Comparison of ENCODE assay signal across 8 cellular contexts in the genomic region with DNA sequence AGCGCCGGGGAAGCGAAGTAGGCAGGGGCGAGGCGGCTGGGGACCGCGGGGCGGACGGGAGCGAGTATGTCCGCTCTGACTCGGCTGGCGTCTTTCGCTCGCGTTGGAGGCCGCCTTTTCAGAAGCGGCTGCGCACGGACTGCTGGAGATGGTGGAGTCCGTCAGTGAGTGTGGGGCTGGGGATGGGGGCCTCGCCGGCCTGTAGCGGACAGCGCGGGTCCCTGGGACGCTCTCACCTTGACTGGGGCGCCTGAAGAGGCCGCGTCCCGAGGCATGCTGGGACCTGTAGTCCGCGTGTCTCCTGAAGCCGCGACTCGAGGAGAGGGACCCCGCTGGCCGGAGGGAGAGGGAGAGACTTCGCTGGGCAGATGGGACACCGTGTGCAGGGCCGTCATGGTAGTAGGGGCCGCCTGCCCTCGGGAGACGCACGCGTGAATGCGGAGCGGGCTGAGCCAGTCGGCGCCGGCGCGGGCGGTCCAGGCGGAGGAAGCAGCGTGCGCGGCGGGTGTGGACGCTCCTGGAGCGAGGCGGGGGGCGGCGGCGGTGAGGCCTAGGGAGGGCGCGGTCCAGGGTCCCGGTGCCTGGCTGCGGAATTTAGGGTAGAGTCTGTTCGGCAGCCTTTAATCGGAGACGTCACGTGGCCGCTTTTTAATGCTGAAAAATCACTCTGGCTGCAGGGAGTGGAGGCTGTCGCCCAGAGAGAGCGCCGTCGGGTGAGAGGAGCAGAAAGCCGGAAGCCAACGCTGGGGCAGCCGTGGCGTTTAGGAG. TPM values are rescaled to one million over a fixed set of nuclear protein-coding genes. Genes with fewer than 3 reads are reported as not detected.
DNase-seq lines count a peak whose midpoint lies in the region; ATAC-seq, FAIRE-seq and TF ChIP-seq lines count a peak whose summit lies in the region.

Gene NDUFB2 (plus strand): TSS at position 30 of the 768 bp plus-strand sequence. CDS start 37 bp downstream, at position 67.

- no peaks in the 10 kb centered on the region for H3K9me2 ChIP-seq in neural cell (ENCODE audit: insufficient read depth, low read length)

- H3K23ac ChIP-seq in IMR-90 (ENCODE audit: low read depth, low read length) = peak within 1 kb of the TSS; percentile 97

- H3K9me3 ChIP-seq in IMR-90 (ENCODE audit: control insufficient read depth, insufficient read depth, low read length) (no peaks in the 10 kb centered on the region), neural cell (ENCODE audit: low read length) (no peaks in the 10 kb centered on the region)

- peak within 1 kb of the TSS; percentile 95 for H4K5ac ChIP-seq in IMR-90 (ENCODE audit: low read depth, low read length)

- H4K20me1 ChIP-seq in IMR-90 (ENCODE audit: insufficient read depth, low read length) (no peaks in the 10 kb centered on the region; the same call in 1 of the 2 replicates), neural cell (ENCODE audit: insufficient read depth) (no peaks in the 10 kb centered on the region)

- peaks cover 5% of the 10 kb centered on the region for H3K4me1 ChIP-seq in IMR-90 (ENCODE audit: control insufficient read depth, insufficient read depth, low read length)

- peaks cover 22% of the 10 kb centered on the region for H3K79me2 ChIP-seq in neural cell (replicated peaks; ENCODE audit: insufficient read depth, low read length)

- peak within 1 kb of the TSS; percentile 45; the same call in 1 of the 2 replicates for H2BK120ac ChIP-seq in IMR-90 (ENCODE audit: low read depth, low read length)

- peak within 1 kb of the TSS; percentile 89 for H2AFZ ChIP-seq in IMR-90 (replicated peaks; ENCODE audit: low read length, poor library complexity)
- peak within 1 kb of the TSS; percentile 58 for H2AFZ ChIP-seq in neural cell (ENCODE audit: low read depth, low read length)

- no peaks in the 10 kb centered on the region for H3F3A ChIP-seq in neural cell (ENCODE audit: insufficient read depth, low read length, poor library complexity, severe bottlenecking)

- H3K27me3 ChIP-seq in IMR-90 (ENCODE audit: control insufficient read depth, insufficient read depth, low read length) (no peaks in the 10 kb centered on the region), neural cell (ENCODE audit: insufficient read depth, low read depth, low read length) (no peaks in the 10 kb centered on the region)

- dilution Hi-C loops in IMR-90 (cut with HindIII; ENCODE audit: low sequenced_read_pairs, unreplicated experiment) = no loop called here

- 1% methylated on average over 15 of the region's 82 CpGs; no CpG with 5 or more reads in 1 of the 2 experiments for WGBS in IMR-90 (ENCODE audit: extremely low coverage in 2 of 2, insufficient read length in 1 of 2), 2 experiments

- peak within 1 kb of the TSS; percentile 93 for H2AK9ac ChIP-seq in IMR-90 (replicated peaks; ENCODE audit: low read depth, low read length, poor library complexity)

- peak within 1 kb of the TSS; percentile 50 to 95 for H4K8ac ChIP-seq in IMR-90 (ENCODE audit: low read depth in 2 of 2, low read length in 2 of 2)

- in situ Hi-C loops in IMR-90 (cut with MboI; ENCODE audit: low sequenced_read_pairs) = no loop called here

- H2BK15ac ChIP-seq in IMR-90 (ENCODE audit: low read depth, low read length) = no peak within 1 kb of the TSS

- CTCF ChIA-PET in IMR-90 (lab: Yijun Ruan, JAX) = no interaction called here

- H3K4me2 ChIP-seq in IMR-90 (ENCODE audit: low read depth, low read length) (peak within 1 kb of the TSS; percentile 97), neural cell (ENCODE audit: low read length) (peak within 1 kb of the TSS; percentile 82)

- H3K9ac ChIP-seq in IMR-90 (ENCODE audit: low read depth, low read length) (peak within 1 kb of the TSS; percentile 86), neural cell (ENCODE audit: low read length) (peak within 1 kb of the TSS; percentile 90)

- peak within 1 kb of the TSS; percentile 85 for H3K18ac ChIP-seq in IMR-90 (ENCODE audit: low read depth, low read length)

- TF ChIP-seq RAD21 in IMR-90 (IDR thresholded peaks at IDR 0.05; ENCODE audit: low read length) = no peak
- no peak for TF ChIP-seq RAD21 in neural cell (conservative IDR thresholded peaks at IDR 0.05)

- FAIRE-seq in RCC 7860 (lab: Jason Lieb, UNC) = no peak

- H2AK5ac ChIP-seq in IMR-90 (ENCODE audit: low read depth, low read length) = peak within 1 kb of the TSS; percentile 53

- H3K36me3 ChIP-seq in IMR-90 (ENCODE audit: control insufficient read depth, insufficient read depth, low read length) = no peaks in the 10 kb centered on the region
- H3K36me3 ChIP-seq in neural cell (ENCODE audit: insufficient read depth, low read length) = no peaks in the 10 kb centered on the region

- H3K4me3 ChIP-seq in IMR-90 (ENCODE audit: insufficient read depth, low read depth, low read length) = peak within 1 kb of the TSS; percentile 92
- H3K4me3 ChIP-seq in fibroblast of villous mesenchyme (ENCODE audit: low read depth, low read length) = peak within 1 kb of the TSS; percentile 94
- H3K4me3 ChIP-seq in neural cell (ENCODE audit: low read length) = peak within 1 kb of the TSS; percentile 89

- ATAC-seq in GM21576 (IDR thresholded peaks at IDR 0.05; ENCODE audit: unreplicated experiment) = peak; percentile 90
- peak; percentile 92 for ATAC-seq in IMR-90 (ENCODE audit: low read depth)

- peak within 1 kb of the TSS; percentile 94 for H3K27ac ChIP-seq in IMR-90 (ENCODE audit: insufficient read depth, low read length)
- H3K27ac ChIP-seq in neural cell (ENCODE audit: low read length) = peak within 1 kb of the TSS; percentile 92

- peak within 1 kb of the TSS; percentile 21; the same call in 1 of the 2 replicates for H2BK20ac ChIP-seq in IMR-90 (ENCODE audit: low read depth, low read length)

- intact Hi-C loops in IMR-90 (cut with micrococcal nuclease) = loop anchor here (2.0 to 10.0 kb wide), 2 partner anchors 222 to 228 kb away; partner anchors contain the start of gene BRAF

- DNase-seq in EH (ENCODE audit: low read depth) = peak; percentile 82
- peak; percentile 76 for DNase-seq in IMR-90
- peak; percentile 66 for DNase-seq in RCC 7860 (ENCODE audit: low spot score)
- peak; percentile 56 for DNase-seq in activated gamma-delta T cell treated with Interleukin-2 at 50 U/mL for 16 hours
- DNase-seq in fibroblast of villous mesenchyme (ENCODE audit: low read depth) = peak; percentile 80
- DNase-seq in stromal cell of bone marrow (ENCODE audit: low read depth) = peak; percentile 53

- no peak for TF ChIP-seq CTCF in IMR-90 (conservative IDR thresholded peaks at IDR 0.05; ENCODE audit: low read depth, low read length)
- no peak for TF ChIP-seq CTCF in fibroblast of villous mesenchyme (IDR thresholded peaks at IDR 0.05; ENCODE audit: insufficient read depth, low read depth, low read length)
- TF ChIP-seq CTCF in neural cell (IDR thresholded peaks at IDR 0.05; ENCODE audit: poor library complexity, severe bottlenecking) = peak; percentile 8

- POLR2A ChIA-PET in IMR-90 (lab: Charles Lee; ENCODE audit: unreplicated experiment) = no interaction called here

- peak within 1 kb of the TSS; percentile 87 for H4K91ac ChIP-seq in IMR-90 (ENCODE audit: insufficient read depth, low read depth, low read length)

- peak within 1 kb of the TSS; percentile 92 for H3K4ac ChIP-seq in IMR-90 (ENCODE audit: low read depth, low read length)

- no TSS peak for BruUV-seq in IMR-90 (replicated peaks; lab: Mats Ljungman, UMichigan)

- TF ChIP-seq EP300 in neural cell (conservative IDR thresholded peaks at IDR 0.05; ENCODE audit: poor library complexity, severe bottlenecking) = peak; percentile 49

- H3K9me1 ChIP-seq in IMR-90 (ENCODE audit: insufficient read depth, low read length) = peaks cover 6% of the 10 kb centered on the region; the same call in 1 of the 2 replicates

- H3K79me1 ChIP-seq in IMR-90 (ENCODE audit: low read depth in 1 of 2, low read length in 2 of 2) = peaks cover 11 to 34% of the 10 kb centered on the region in 2 experiments; a peak in 3 of 4 replicates

- H2BK5ac ChIP-seq in IMR-90 (ENCODE audit: low read depth, low read length, poor library complexity, severe bottlenecking) = peak within 1 kb of the TSS; percentile 87

- peak; percentile 81 for TF ChIP-seq POLR2A in IMR-90 (IDR thresholded peaks at IDR 0.05; ENCODE audit: low read depth, low read length)

- H3K14ac ChIP-seq in IMR-90 (replicated peaks; ENCODE audit: low read depth, low read length) = peak within 1 kb of the TSS; percentile 97

- H3K56ac ChIP-seq in IMR-90 (ENCODE audit: extremely low read depth, insufficient read depth, low read length) = peak within 1 kb of the TSS; percentile 70

TF ChIP-seq in IMR-90, 13 proteins besides CTCF, POLR2A, EP300 and RAD21 (continues in another document):
- TF ChIP-seq BHLHE40 (IDR thresholded peaks at IDR 0.05; ENCODE audit: low read depth, low read length) (no peak; the same call in 1 of the 2 replicates), RFX5 (IDR thresholded peaks at IDR 0.05; ENCODE audit: low read depth, low read length) (no peak), CEBPB (IDR thresholded peaks at IDR 0.05; ENCODE audit: low read depth, low read length) (no peak), MAZ (IDR thresholded peaks at IDR 0.05; ENCODE audit: borderline replicate concordance, low read depth, low read length) (peak; percentile 49; the same call in 1 of the 2 replicates), RCOR1 (IDR thresholded peaks at IDR 0.05; ENCODE audit: insufficient replicate concordance, low read length) (no peak)

TF ChIP-seq in neural cell, 6 proteins besides CTCF, POLR2A, EP300 and RAD21 (continues in another document):
- TF ChIP-seq MXI1 (conservative IDR thresholded peaks at IDR 0.05; ENCODE audit: poor library complexity, severe bottlenecking) = peak; percentile 97
- TF ChIP-seq EZH2 (IDR thresholded peaks at IDR 0.05; ENCODE audit: borderline replicate concordance, insufficient read depth, low read length, poor library complexity, severe bottlenecking) = no peak
- TF ChIP-seq SMC3 (conservative IDR thresholded peaks at IDR 0.05; ENCODE audit: poor library complexity) = no peak
- peak; percentile 96 for TF ChIP-seq POLR2AphosphoS5 (IDR thresholded peaks at IDR 0.05)

RNA-seq across cellular contexts. Expression of gene NDUFB2, which starts in this region (rescaled TPM):
- total RNA-seq in IMR-90 (2012; rRNA removed) = 81.7 and 136 TPM in 2 replicates
- 143 and 170 TPM in 2 replicates for polyA plus RNA-seq in IMR-90 (2012; rRNA removed)
- 591 and 666 TPM in 2 replicates for polyA plus RNA-seq in IMR-90 (2012; cell fraction: cytosol; rRNA removed)
- 135 and 207 TPM in 2 replicates for polyA plus RNA-seq in IMR-90 (2012; cell fraction: nucleus; rRNA removed; ENCODE audit: low replicate concordance)
- total RNA-seq in fibroblast of villous mesenchyme = 71.8 and 91.1 TPM in 2 replicates
- polyA plus RNA-seq in neural cell = 704 and 745 TPM in 2 replicates
- polyA minus RNA-seq in neural cell = 75.0 and 126 TPM in 2 replicates

Comparison
In these comparisons a context has a peak if more than half of its experiments do, and no peak if none do; other contexts are left out.
1. Peak in every context shown above with its lines: DNase-seq, ATAC-seq, H3K4me3 ChIP-seq and H3K27ac ChIP-seq.